8 cellular contexts compared by ENCODE assay signal in genomic region chr19:45406957-45407375, GRCh38. TPM values are rescaled to one million over a fixed set of nuclear protein-coding genes. Genes with fewer than 3 reads are reported as not detected.
DNase-seq lines count a peak whose midpoint lies in the region; ATAC-seq and TF ChIP-seq lines count a peak whose summit lies in the region.

No MANE protein-coding gene starts in this region.

- peak overlapping the region; percentile 92 for H3K4me3 Mint-ChIP-seq in natural killer cell treated with Interleukin-12 subunit alpha and Interleukin-12 subunit beta and Interleukin-15 and Interleukin-18, amount 100 ng/mL, for 72 hours

- H3K9me3 Mint-ChIP-seq in natural killer cell treated with Interleukin-12 subunit alpha and Interleukin-12 subunit beta and Interleukin-15 and Interleukin-18, amount 100 ng/mL, for 72 hours = no peaks in the 10 kb centered on the region

- H3K4me1 ChIP-seq in Karpas-422 (ENCODE audit: low read length) (peaks cover 39% of the 10 kb centered on the region), colonic mucosa (peaks cover 20% of the 10 kb centered on the region)

- H4K20me1 ChIP-seq in Karpas-422 (ENCODE audit: insufficient read depth, low read depth, low read length) = no peaks in the 10 kb centered on the region

- H3K36me3 Mint-ChIP-seq in natural killer cell treated with Interleukin-12 subunit alpha and Interleukin-12 subunit beta and Interleukin-15 and Interleukin-18, amount 100 ng/mL, for 72 hours = peaks cover 10% of the 10 kb centered on the region

- H2AFZ ChIP-seq in Karpas-422 (ENCODE audit: low read length) = no peak overlapping the region

- H3K27me3 ChIP-seq in Karpas-422 (ENCODE audit: low read length) (no peaks in the 10 kb centered on the region), colonic mucosa (no peaks in the 10 kb centered on the region)

- H3K9me3 ChIP-seq in Karpas-422 (ENCODE audit: low read length) (no peaks in the 10 kb centered on the region), colonic mucosa (no peaks in the 10 kb centered on the region)

- TF ChIP-seq CTCF in C4-2B (conservative IDR thresholded peaks at IDR 0.05) (no peak), colonic mucosa (IDR thresholded peaks at IDR 0.05) (no peak)

- H3K27ac ChIP-seq in C4-2B (peak overlapping the region; percentile 87), Karpas-422 (ENCODE audit: low read length) (no peak overlapping the region), colonic mucosa (no peak overlapping the region)

- peaks cover 21% of the 10 kb centered on the region for H3K79me2 ChIP-seq in Karpas-422 (ENCODE audit: low read length)

- H3K4me2 ChIP-seq in Karpas-422 (ENCODE audit: low read depth, low read length, poor library complexity, severe bottlenecking) = peak overlapping the region; percentile 97

- DNase-seq in Karpas-422 (peak; percentile 66), colonic mucosa (no peak)
- DNase-seq in natural killer cell treated with Interleukin-12 subunit alpha and Interleukin-12 subunit beta and Interleukin-15 and Interleukin-18, amount 100 ng/mL, for 72 hours (ENCODE audit: low spot score) = no peak

- H3K9ac ChIP-seq in Karpas-422 (ENCODE audit: low read length) (peak overlapping the region; percentile 82), colonic mucosa (ENCODE audit: low read depth in 2 of 2, low read length in 2 of 2) (peak overlapping the region; percentile 64 to 86)

- peaks cover 35 to 44% of the 10 kb centered on the region in 2 donors for H3K4me1 Mint-ChIP-seq in natural killer cell treated with Interleukin-12 subunit alpha and Interleukin-12 subunit beta and Interleukin-15 and Interleukin-18, amount 100 ng/mL, for 72 hours (ENCODE audit: low read depth in 2 of 2)

- no peaks in the 10 kb centered on the region for H3K9me2 ChIP-seq in Karpas-422 (replicated peaks; ENCODE audit: insufficient read depth, low read length)

- H3K27me3 Mint-ChIP-seq in natural killer cell treated with Interleukin-12 subunit alpha and Interleukin-12 subunit beta and Interleukin-15 and Interleukin-18, amount 100 ng/mL, for 72 hours = peaks cover 0 to 4% of the 10 kb centered on the region in 2 donors

- H3K4me3 ChIP-seq in Karpas-422 (ENCODE audit: low read length) = peak overlapping the region; percentile 84
- H3K4me3 ChIP-seq in colonic mucosa = peak overlapping the region; percentile 81

- no peak for ATAC-seq in natural killer cell treated with Interleukin-12 subunit alpha and Interleukin-12 subunit beta and Interleukin-15 and Interleukin-18, amount 100 ng/mL, for 72 hours
- no peak for ATAC-seq in HG02970 (IDR thresholded peaks at IDR 0.05; ENCODE audit: low FRiP score, unreplicated experiment)
- ATAC-seq in GM21381 (IDR thresholded peaks at IDR 0.05; ENCODE audit: unreplicated experiment) = no peak
- ATAC-seq in HG02610 (IDR thresholded peaks at IDR 0.05; ENCODE audit: unreplicated experiment) = no peak
- ATAC-seq in HG03565 (IDR thresholded peaks at IDR 0.05; ENCODE audit: unreplicated experiment) = no peak

- H3K27ac Mint-ChIP-seq in natural killer cell treated with Interleukin-12 subunit alpha and Interleukin-12 subunit beta and Interleukin-15 and Interleukin-18, amount 100 ng/mL, for 72 hours = peak overlapping the region; percentile 91 to 92

- 0 out of 2 replicates have a peak, but pooled peaks cover 2% of the 10 kb centered on the region for H3K36me3 ChIP-seq in Karpas-422 (ENCODE audit: insufficient read depth, low read length)
- H3K36me3 ChIP-seq in colonic mucosa = no peaks in the 10 kb centered on the region

- intact Hi-C loops in colonic mucosa (cut with DNase I) = no loop called here

RNA-seq across cellular contexts. Expression of gene POLR1G, which starts 0.5 kb away (rescaled TPM):
- total RNA-seq in Karpas-422 (2014; rRNA removed; shearing (Covaris generic); ENCODE audit: low replicate concordance) = 6.6 and 10.5 TPM in 2 replicates
- total RNA-seq in colonic mucosa = 1 to 10 TPM; 2.0 to 8.5 TPM
- 10 to 100 TPM; 11.0 to 25.4 TPM for total RNA-seq in natural killer cell treated with Interleukin-12 subunit alpha and Interleukin-12 subunit beta and Interleukin-15 and Interleukin-18, amount 100 ng/mL, for 72 hours

RNA-seq across cellular contexts. Expression of gene PPP1R13L, which starts 2.1 kb away (rescaled TPM):
- total RNA-seq in Karpas-422 (2014; rRNA removed; shearing (Covaris generic); ENCODE audit: low replicate concordance) = 1.0 and 1.1 TPM in 2 replicates
- 10 to 100 TPM; 25.9 to 46.2 TPM for total RNA-seq in colonic mucosa
- 10 to 100 TPM; 12.2 to 14.1 TPM for total RNA-seq in natural killer cell treated with Interleukin-12 subunit alpha and Interleukin-12 subunit beta and Interleukin-15 and Interleukin-18, amount 100 ng/mL, for 72 hours

RNA-seq across cellular contexts. Expression of gene ERCC1, which starts 16.8 kb away (rescaled TPM):
- total RNA-seq in Karpas-422 (2014; rRNA removed; shearing (Covaris generic); ENCODE audit: low replicate concordance) = 121 and 175 TPM in 2 replicates
- 10 to 100 TPM; 30.0 to 37.3 TPM for total RNA-seq in colonic mucosa
- total RNA-seq in natural killer cell treated with Interleukin-12 subunit alpha and Interleukin-12 subunit beta and Interleukin-15 and Interleukin-18, amount 100 ng/mL, for 72 hours = 10 to 100 TPM; 65.0 to 67.8 TPM

RNA-seq across cellular contexts. Expression of gene ERCC2, which starts 36.6 kb away (rescaled TPM):
- 15.4 and 23.4 TPM in 2 replicates for total RNA-seq in Karpas-422 (2014; rRNA removed; shearing (Covaris generic); ENCODE audit: low replicate concordance)
- 10 to 100 TPM; 12.7 to 17.4 TPM for total RNA-seq in colonic mucosa
- 10 to 100 TPM; 18.1 to 44.0 TPM for total RNA-seq in natural killer cell treated with Interleukin-12 subunit alpha and Interleukin-12 subunit beta and Interleukin-15 and Interleukin-18, amount 100 ng/mL, for 72 hours
